Comparison of ENCODE assay signal across 19 cellular contexts in the genomic region with DNA sequence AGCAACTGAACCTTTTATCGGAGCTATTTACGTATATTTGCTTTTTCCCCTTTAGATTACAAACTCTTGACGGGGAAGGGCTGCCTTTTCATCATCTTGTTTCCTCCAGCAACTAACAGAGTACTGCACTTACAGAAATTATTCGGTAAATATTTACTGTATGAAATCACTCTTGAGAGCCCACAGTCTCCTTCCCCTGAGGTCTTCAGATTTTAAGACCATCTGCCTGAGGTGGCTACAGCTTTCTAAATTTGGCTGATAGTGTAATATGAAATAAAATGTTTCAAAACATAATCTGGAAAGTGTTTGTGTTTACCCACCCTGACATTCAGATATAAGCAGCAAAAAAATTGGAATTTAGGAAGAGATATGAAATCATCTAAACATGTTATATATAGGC.
A peak's percentile ranks its signal among the peaks of the same experiment; 100 is the strongest.
DNase-seq lines count a peak whose midpoint lies in the region; ATAC-seq and TF ChIP-seq lines count a peak whose summit lies in the region.
"Had no signal": no experiment of that assay in that cellular context is flagged by ENCODE, and none has a peak within 500 bp of the region (broad histone marks: within the 10 kb centered on the region; RNA-seq: fewer than 3 reads in every experiment).

No MANE protein-coding gene starts in this region.

- no peaks in the 10 kb centered on the region for H3K9me3 Mint-ChIP-seq in endothelial cell (ENCODE audit: unreplicated experiment)
- no peaks in the 10 kb centered on the region for H3K9me3 Mint-ChIP-seq in stimulated activated naive B cell treated with anti-CD40 and anti-IgM and Interleukin-4, amounts not matched to agents 10 μg/mL and 1 μg/mL and 100 μg/mL, for 72 hours
- H3K9me3 Mint-ChIP-seq: T-helper 2 cell treated with Interferon-gamma antibody and Interleukin-4, amounts not matched to agents 5 μg/mL and 100 μg/mL, for 36 hours had no signal

- peaks cover 5% of the 10 kb centered on the region for H3F3A ChIP-seq in smooth muscle cell (ENCODE audit: low read depth)

- H3K36me3 ChIP-seq in smooth muscle cell (ENCODE audit: low read depth) = no peaks in the 10 kb centered on the region
- H3K36me3 ChIP-seq: SJSA1 had no signal

- no peaks in the 10 kb centered on the region for H3K9me3 ChIP-seq in smooth muscle cell (replicated peaks; ENCODE audit: low read depth)
- H3K9me3 ChIP-seq: SJSA1 had no signal

- no peak overlapping the region for H2AFZ ChIP-seq in smooth muscle cell (ENCODE audit: low read depth)

- H3K4me3 ChIP-seq in smooth muscle cell = no peak overlapping the region
- H3K4me3 ChIP-seq: BLaER1 treated with 17β-estradiol and CSF1 and Interleukin-3, amounts not matched to agents 10 nM and 100 nM; K562; SJSA1 had no signal

- peaks cover 84% of the 10 kb centered on the region for H3K4me1 Mint-ChIP-seq in endothelial cell (ENCODE audit: unreplicated experiment)
- no peaks in the 10 kb centered on the region for H3K4me1 Mint-ChIP-seq in stimulated activated naive B cell treated with anti-CD40 and anti-IgM and Interleukin-4, amounts not matched to agents 10 μg/mL and 1 μg/mL and 100 μg/mL, for 72 hours

- H4K20me1 ChIP-seq in smooth muscle cell (ENCODE audit: low read depth) = peaks cover 36% of the 10 kb centered on the region

- H3K4me2 ChIP-seq in smooth muscle cell = peak overlapping the region; percentile 61

- 48% methylated on average over 4 of the region's 4 CpGs for WGBS in smooth muscle cell (ENCODE audit: low lambda C conversion rate)

- H3K9ac ChIP-seq in smooth muscle cell (ENCODE audit: low read depth) = no peak overlapping the region
- H3K9ac ChIP-seq: BLaER1 treated with 17β-estradiol and CSF1 and Interleukin-3, amounts not matched to agents 10 nM and 100 nM had no signal

- H3K27me3 Mint-ChIP-seq in endothelial cell (ENCODE audit: unreplicated experiment) = peaks cover 2% of the 10 kb centered on the region
- no peaks in the 10 kb centered on the region for H3K27me3 Mint-ChIP-seq in stimulated activated naive B cell treated with anti-CD40 and anti-IgM and Interleukin-4, amounts not matched to agents 10 μg/mL and 1 μg/mL and 100 μg/mL, for 72 hours

- H3K36me3 Mint-ChIP-seq in endothelial cell (ENCODE audit: low read depth, unreplicated experiment) = peaks cover 25% of the 10 kb centered on the region
- H3K36me3 Mint-ChIP-seq in stimulated activated naive B cell treated with anti-CD40 and anti-IgM and Interleukin-4, amounts not matched to agents 10 μg/mL and 1 μg/mL and 100 μg/mL, for 72 hours = no peaks in the 10 kb centered on the region

- no peaks in the 10 kb centered on the region for H3K27me3 ChIP-seq in smooth muscle cell (ENCODE audit: low read depth)
- H3K27me3 ChIP-seq: BLaER1 treated with 17β-estradiol and CSF1 and Interleukin-3, amounts not matched to agents 10 nM and 100 nM; SJSA1 had no signal

- H3K4me1 ChIP-seq in smooth muscle cell (ENCODE audit: low read depth) = peaks cover 13% of the 10 kb centered on the region

- H3K4me3 Mint-ChIP-seq in endothelial cell (ENCODE audit: unreplicated experiment) = no peak overlapping the region
- no peak overlapping the region for H3K4me3 Mint-ChIP-seq in stimulated activated naive B cell treated with anti-CD40 and anti-IgM and Interleukin-4, amounts not matched to agents 10 μg/mL and 1 μg/mL and 100 μg/mL, for 72 hours
- H3K4me3 Mint-ChIP-seq: T-helper 2 cell treated with Interferon-gamma antibody and Interleukin-4, amounts not matched to agents 5 μg/mL and 100 μg/mL, for 36 hours had no signal

- H3K27ac ChIP-seq in smooth muscle cell (ENCODE audit: low read depth) = peak overlapping the region; percentile 15
- H3K27ac ChIP-seq: BLaER1 treated with 17β-estradiol and CSF1 and Interleukin-3, amounts not matched to agents 10 nM and 100 nM; SJSA1 had no signal

- peak overlapping the region; percentile 20 for H3K27ac Mint-ChIP-seq in endothelial cell (ENCODE audit: unreplicated experiment)
- no peak overlapping the region for H3K27ac Mint-ChIP-seq in stimulated activated naive B cell treated with anti-CD40 and anti-IgM and Interleukin-4, amounts not matched to agents 10 μg/mL and 1 μg/mL and 100 μg/mL, for 72 hours
- H3K27ac Mint-ChIP-seq: T-helper 2 cell treated with Interferon-gamma antibody and Interleukin-4, amounts not matched to agents 5 μg/mL and 100 μg/mL, for 36 hours had no signal

- peaks cover 90% of the 10 kb centered on the region for H3K79me2 ChIP-seq in smooth muscle cell (ENCODE audit: low read depth)

- ATAC-seq in stimulated activated naive B cell treated with anti-CD40 and anti-IgM and Interleukin-4, amounts not matched to agents 10 μg/mL and 1 μg/mL and 100 μg/mL, for 72 hours (replicated peaks) = no peak
- ATAC-seq in HG03097 (IDR thresholded peaks at IDR 0.05; ENCODE audit: low FRiP score, unreplicated experiment) = no peak
- ATAC-seq: K562 had no signal

- no peak for TF ChIP-seq CTCF in endothelial cell (IDR thresholded peaks at IDR 0.05; ENCODE audit: unreplicated experiment)
- TF ChIP-seq CTCF in smooth muscle cell (IDR thresholded peaks at IDR 0.05; ENCODE audit: borderline replicate concordance, insufficient read depth, poor library complexity, severe bottlenecking) = no peak

- DNase-seq in NCI-H1092 treated with DMSO at 0.1 percent for 48 hours (lab: John Stamatoyannopoulos, UW) (peak; percentile 53), NCI-H1092 (lab: John Stamatoyannopoulos, UW) (no peak), NCI-H146 (lab: John Stamatoyannopoulos, UW) (peak; percentile 42), endothelial cell (ENCODE audit: low spot score) (no peak), smooth muscle cell (lab: John Stamatoyannopoulos, UW; ENCODE audit: unreplicated experiment) (no peak), NCI-H345 (lab: John Stamatoyannopoulos, UW) (no peak)
- DNase-seq in stimulated activated naive B cell treated with anti-CD40 and anti-IgM and Interleukin-4, amounts not matched to agents 10 μg/mL and 1 μg/mL and 100 μg/mL, for 72 hours = no peak
- DNase-seq: GDM1, HCEC 1CT, NCI-H1048, NCI-H2107, NCI-H510A, OCI-M1, SW 1271 had no signal

Comparison
In these comparisons a context has a peak if more than half of its experiments do, and no peak if none do; other contexts are left out.
1. DNase-seq: peak in NCI-H1092 treated with DMSO at 0.1 percent for 48 hours (single experiment) and NCI-H146 (single experiment); none in NCI-H1092 (single experiment), endothelial cell (single experiment), smooth muscle cell (single experiment), stimulated activated naive B cell treated with anti-CD40 and anti-IgM and Interleukin-4, amounts not matched to agents 10 μg/mL and 1 μg/mL and 100 μg/mL, for 72 hours (single experiment) and NCI-H345 (single experiment).